17 cellular contexts compared by ENCODE assay signal in the genomic region with DNA sequence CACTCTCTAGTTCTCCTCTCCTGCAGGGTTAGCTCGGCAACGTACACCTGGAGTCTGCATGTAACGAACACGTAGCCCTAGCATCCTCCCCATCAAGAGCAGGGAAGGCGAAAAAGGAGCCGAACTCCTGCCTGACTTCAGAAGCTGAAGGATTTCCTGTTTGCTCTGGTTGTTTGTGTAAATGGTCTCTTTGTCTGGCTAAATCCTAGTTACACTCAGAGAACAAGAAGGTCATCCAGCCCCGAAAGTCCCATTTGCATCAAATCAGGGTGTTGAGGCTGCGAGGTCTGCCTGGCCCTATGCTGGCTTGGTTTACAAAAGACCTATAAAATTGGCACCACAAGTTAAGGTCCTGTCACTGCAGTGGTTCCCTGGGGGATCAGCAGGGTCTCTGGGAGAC.
DNase-seq lines count a peak whose midpoint lies in the region; ATAC-seq and TF ChIP-seq lines count a peak whose summit lies in the region.
"Had no signal": no experiment of that assay in that cellular context is flagged by ENCODE, and none has a peak within 500 bp of the region (broad histone marks: within the 10 kb centered on the region; RNA-seq: fewer than 3 reads in every experiment).

No MANE protein-coding gene starts in this region.

- no peak overlapping the region for H3K9ac ChIP-seq in colonic mucosa (ENCODE audit: low read depth in 2 of 2, low read length in 2 of 2)

- H3K36me3 ChIP-seq in colonic mucosa = no peaks in the 10 kb centered on the region
- H3K36me3 ChIP-seq: uterus had no signal

- no peaks in the 10 kb centered on the region for H3K9me3 ChIP-seq in colonic mucosa
- H3K9me3 ChIP-seq: uterus had no signal

- no peaks in the 10 kb centered on the region for H3K9me3 Mint-ChIP-seq in activated naive CD4-positive, alpha-beta T cell treated with anti-CD3 and anti-CD28 coated beads, Interleukin-2, amount 10 ng/mL, durations not matched to agents 7 days and 5 days
- no peaks in the 10 kb centered on the region for H3K9me3 Mint-ChIP-seq in stimulated activated naive CD8-positive, alpha-beta T cell treated with anti-CD3 and anti-CD28 coated beads, Interleukin-15, amount 100 ng/mL, for 72 hours
- H3K9me3 Mint-ChIP-seq: HFFc6, memory B cell had no signal

- intact Hi-C loops in colonic mucosa (cut with DNase I) (no loop called here), cardiac septum (cut with DNase I) (no loop called here)

- no peaks in the 10 kb centered on the region for H3K27me3 Mint-ChIP-seq in activated naive CD4-positive, alpha-beta T cell treated with anti-CD3 and anti-CD28 coated beads, Interleukin-2, amount 10 ng/mL, durations not matched to agents 7 days and 5 days
- H3K27me3 Mint-ChIP-seq in stimulated activated naive CD8-positive, alpha-beta T cell treated with anti-CD3 and anti-CD28 coated beads, Interleukin-15, amount 100 ng/mL, for 72 hours = no peaks in the 10 kb centered on the region
- H3K27me3 Mint-ChIP-seq: activated CD4-positive, alpha-beta T cell treated with anti-CD3 and anti-CD28 coated beads for 36 hours; activated naive CD8-positive, alpha-beta T cell; CD4-positive, alpha-beta memory T cell; memory B cell had no signal

- no peak overlapping the region for H3K27ac ChIP-seq in colonic mucosa
- H3K27ac ChIP-seq: uterus had no signal

- no peak for ATAC-seq in stimulated activated naive CD8-positive, alpha-beta T cell treated with anti-CD3 and anti-CD28 coated beads, Interleukin-15, amount 100 ng/mL, for 72 hours
- ATAC-seq: activated CD4-positive, alpha-beta T cell treated with anti-CD3 and anti-CD28 coated beads for 36 hours had no signal

- no peak overlapping the region for H3K4me3 ChIP-seq in colonic mucosa
- H3K4me3 ChIP-seq: uterus had no signal

- peaks cover 61% of the 10 kb centered on the region for H3K36me3 Mint-ChIP-seq in activated naive CD4-positive, alpha-beta T cell treated with anti-CD3 and anti-CD28 coated beads, Interleukin-2, amount 10 ng/mL, durations not matched to agents 7 days and 5 days

- H3K4me1 Mint-ChIP-seq in activated naive CD4-positive, alpha-beta T cell treated with anti-CD3 and anti-CD28 coated beads, Interleukin-2, amount 10 ng/mL, durations not matched to agents 7 days and 5 days = no peaks in the 10 kb centered on the region
- H3K4me1 Mint-ChIP-seq in stimulated activated naive CD8-positive, alpha-beta T cell treated with anti-CD3 and anti-CD28 coated beads, Interleukin-15, amount 100 ng/mL, for 72 hours = peaks cover 19% of the 10 kb centered on the region
- H3K4me1 Mint-ChIP-seq: activated CD4-positive, alpha-beta T cell treated with anti-CD3 and anti-CD28 coated beads for 36 hours; memory B cell had no signal

- no peaks in the 10 kb centered on the region for H3K4me1 ChIP-seq in colonic mucosa
- H3K4me1 ChIP-seq: uterus had no signal

- H3K27ac Mint-ChIP-seq in activated naive CD4-positive, alpha-beta T cell treated with anti-CD3 and anti-CD28 coated beads, Interleukin-2, amount 10 ng/mL, durations not matched to agents 7 days and 5 days = peak overlapping the region; percentile 42
- peak overlapping the region; percentile 26 to 56 for H3K27ac Mint-ChIP-seq in stimulated activated naive CD8-positive, alpha-beta T cell treated with anti-CD3 and anti-CD28 coated beads, Interleukin-15, amount 100 ng/mL, for 72 hours
- H3K27ac Mint-ChIP-seq: activated CD4-positive, alpha-beta T cell treated with anti-CD3 and anti-CD28 coated beads for 36 hours; HFFc6; memory B cell had no signal

- H3K4me3 Mint-ChIP-seq in activated naive CD4-positive, alpha-beta T cell treated with anti-CD3 and anti-CD28 coated beads, Interleukin-2, amount 10 ng/mL, durations not matched to agents 7 days and 5 days = no peak overlapping the region
- no peak overlapping the region for H3K4me3 Mint-ChIP-seq in stimulated activated naive CD8-positive, alpha-beta T cell treated with anti-CD3 and anti-CD28 coated beads, Interleukin-15, amount 100 ng/mL, for 72 hours
- H3K4me3 Mint-ChIP-seq: activated CD4-positive, alpha-beta T cell treated with anti-CD3 and anti-CD28 coated beads for 36 hours; activated naive CD8-positive, alpha-beta T cell; CD4-positive, alpha-beta memory T cell; HFFc6; memory B cell had no signal

- TF ChIP-seq CTCF in colonic mucosa (IDR thresholded peaks at IDR 0.05) = no peak

- CTCF ChIA-PET in activated naive CD4-positive, alpha-beta T cell treated with anti-CD3 and anti-CD28 coated beads, Interleukin-2, amount 10 ng/mL, durations not matched to agents 7 days and 5 days (lab: Charles Lee) = no interaction called here

- no peaks in the 10 kb centered on the region for H3K27me3 ChIP-seq in colonic mucosa
- H3K27me3 ChIP-seq: uterus had no signal

- no peak for DNase-seq in activated naive CD4-positive, alpha-beta T cell treated with anti-CD3 and anti-CD28 coated beads, Interleukin-2, amount 10 ng/mL, durations not matched to agents 7 days and 5 days
- no peak for DNase-seq in activated naive CD4-positive, alpha-beta T cell (lab: John Stamatoyannopoulos, UW)
- DNase-seq in NCI-H2081 treated with DMSO at 0.1 percent for 48 hours (lab: John Stamatoyannopoulos, UW) (peak; percentile 37), globus pallidus (ENCODE audit: low spot score) (peak; percentile 89), colonic mucosa (no peak), T-helper 2 cell (no peak), cardiac septum (ENCODE audit: low spot score) (no peak)
- no peak for DNase-seq in stimulated activated naive CD8-positive, alpha-beta T cell treated with anti-CD3 and anti-CD28 coated beads, Interleukin-15, amount 100 ng/mL, for 72 hours
- DNase-seq: activated CD4-positive, alpha-beta T cell treated with anti-CD3 and anti-CD28 coated beads for 36 hours; CD4-positive, alpha-beta memory T cell; HFFc6; islet precursor cell; Kasumi-1; NCI-H1417 treated with DMSO at 0.1 percent for 48 hours; uterus had no signal

Comparison
In these comparisons a context has a peak if more than half of its experiments do, and no peak if none do; other contexts are left out.
1. DNase-seq: peak in NCI-H2081 treated with DMSO at 0.1 percent for 48 hours (single experiment) and globus pallidus (single experiment); none in activated naive CD4-positive, alpha-beta T cell treated with anti-CD3 and anti-CD28 coated beads, Interleukin-2, amount 10 ng/mL, durations not matched to agents 7 days and 5 days (single experiment), activated naive CD4-positive, alpha-beta T cell (0 of 4), stimulated activated naive CD8-positive, alpha-beta T cell treated with anti-CD3 and anti-CD28 coated beads, Interleukin-15, amount 100 ng/mL, for 72 hours (0 of 2), colonic mucosa (single experiment), T-helper 2 cell (0 of 5) and cardiac septum (single experiment).